ENCODE assay signal across 11 cellular contexts in the genomic region with DNA sequence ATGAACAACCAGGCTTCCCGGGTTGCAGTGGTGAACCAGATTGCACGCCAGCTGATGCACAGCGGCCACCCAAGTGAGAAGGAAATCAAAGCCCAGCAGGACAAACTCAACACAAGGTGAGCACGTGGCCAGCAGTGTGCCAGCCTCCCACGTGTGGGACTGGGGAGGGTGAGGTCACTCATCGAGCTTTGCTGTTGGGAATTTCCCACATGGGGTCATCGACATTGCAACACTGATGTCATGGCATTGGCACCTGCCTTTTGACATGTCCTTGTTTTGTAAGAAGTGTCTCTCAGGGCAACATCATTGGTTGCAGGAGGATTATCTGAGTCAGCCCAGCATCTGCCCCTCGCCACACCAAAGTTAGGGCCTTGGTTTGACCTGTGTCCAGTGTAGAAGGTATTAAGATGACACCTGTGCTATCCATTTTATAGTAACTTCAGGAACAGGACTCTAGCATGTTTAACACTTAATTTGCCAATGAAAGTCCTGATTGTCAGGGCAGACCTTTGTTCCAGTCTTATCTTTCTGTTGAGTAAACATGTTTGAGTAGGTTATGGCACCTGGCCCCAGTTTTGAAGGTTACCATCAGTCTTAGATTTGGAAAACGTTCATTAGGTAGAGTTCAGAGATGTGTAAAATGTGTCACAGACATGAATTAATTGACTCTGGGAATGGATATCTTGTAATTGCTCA.
DNase-seq lines count a peak whose midpoint lies in the region; ATAC-seq, FAIRE-seq and TF ChIP-seq lines count a peak whose summit lies in the region.
"Had no signal": no experiment of that assay in that cellular context is flagged by ENCODE, and none has a peak within 500 bp of the region (broad histone marks: within the 10 kb centered on the region; RNA-seq: fewer than 3 reads in every experiment).

No MANE protein-coding gene starts in this region.

- intact Hi-C loops in activated naive CD4-positive, alpha-beta T cell treated with anti-CD3 and anti-CD28 coated beads for 36 hours (cut with micrococcal nuclease) = no loop called here
- intact Hi-C loops in kidney (cut with DNase I) = no loop called here

- no peak overlapping the region for H3K4me3 ChIP-seq in kidney (ENCODE audit: low read length in 2 of 2)
- no peak overlapping the region for H3K4me3 ChIP-seq in tibial nerve

- no peaks in the 10 kb centered on the region for H3K9me3 Mint-ChIP-seq in activated naive CD4-positive, alpha-beta T cell treated with anti-CD3 and anti-CD28 coated beads for 36 hours
- H3K9me3 Mint-ChIP-seq: CD14-positive monocyte had no signal

- peaks cover 56% of the 10 kb centered on the region for H3K36me3 Mint-ChIP-seq in activated naive CD4-positive, alpha-beta T cell treated with anti-CD3 and anti-CD28 coated beads for 36 hours (ENCODE audit: low read depth)

- no peak overlapping the region for H3K4me3 Mint-ChIP-seq in activated naive CD4-positive, alpha-beta T cell treated with anti-CD3 and anti-CD28 coated beads for 36 hours
- H3K4me3 Mint-ChIP-seq: CD14-positive monocyte had no signal

- peak in 1 of 2 donors; percentile 66 for TF ChIP-seq EP300 in tibial nerve (IDR thresholded peaks at IDR 0.05)

- FAIRE-seq in kidney (lab: Jason Lieb, UNC) = no peak
- FAIRE-seq: H1 had no signal

- no peak for TF ChIP-seq POLR2A in tibial nerve (IDR thresholded peaks at IDR 0.05)

- H3K4me1 Mint-ChIP-seq in activated naive CD4-positive, alpha-beta T cell treated with anti-CD3 and anti-CD28 coated beads for 36 hours (ENCODE audit: low read depth) = peaks cover 25% of the 10 kb centered on the region
- H3K4me1 Mint-ChIP-seq: CD14-positive monocyte had no signal

- H3K27ac Mint-ChIP-seq in activated naive CD4-positive, alpha-beta T cell treated with anti-CD3 and anti-CD28 coated beads for 36 hours = peak overlapping the region; percentile 53

- H3K9me3 ChIP-seq in kidney (ENCODE audit: control insufficient read depth in 1 of 2, low read length in 2 of 2) = no peaks in the 10 kb centered on the region
- H3K9me3 ChIP-seq in tibial nerve = no peaks in the 10 kb centered on the region

- DNase-seq in activated naive CD4-positive, alpha-beta T cell treated with anti-CD3 and anti-CD28 coated beads for 36 hours = peak; percentile 42
- no peak for DNase-seq in activated naive CD4-positive, alpha-beta T cell (lab: John Stamatoyannopoulos, UW)
- peak; percentile 91 for DNase-seq in kidney
- DNase-seq in tibial nerve (ENCODE audit: low spot score in 2 of 2) = peak; percentile 50 to 52
- no peak for DNase-seq in COR-L47 (lab: John Stamatoyannopoulos, UW)
- no peak for DNase-seq in NCI-H2081 treated with DMSO at 0.1 percent for 48 hours (lab: John Stamatoyannopoulos, UW)
- DNase-seq: NCI-H1930 had no signal

- H3K27me3 Mint-ChIP-seq in activated naive CD4-positive, alpha-beta T cell treated with anti-CD3 and anti-CD28 coated beads for 36 hours (ENCODE audit: low read depth) = no peaks in the 10 kb centered on the region

- H3K27me3 ChIP-seq in tibial nerve = no peaks in the 10 kb centered on the region

- H3K27ac ChIP-seq in angular gyrus (ENCODE audit: low read depth, low read length) (peak overlapping the region; percentile 4), kidney (ENCODE audit: low read depth in 2 of 2, low read length in 2 of 2) (peak overlapping the region; percentile 51 to 62), tibial nerve (peak overlapping the region in 2 of 4 donors; percentile 2 to 5)

- WGBS in tibial nerve, 2 donors = 51 to 55% methylated on average over 9 of the region's 9 CpGs

- ATAC-seq in GM21529 (IDR thresholded peaks at IDR 0.05; ENCODE audit: unreplicated experiment) = no peak

- CTCF ChIA-PET in activated naive CD4-positive, alpha-beta T cell treated with anti-CD3 and anti-CD28 coated beads for 36 hours (lab: Charles Lee) = no interaction called here

- TF ChIP-seq CTCF in kidney (IDR thresholded peaks at IDR 0.05; ENCODE audit: borderline replicate concordance, extremely low read depth, insufficient read depth) (no peak), tibial nerve (IDR thresholded peaks at IDR 0.05) (no peak)

- H3K4me1 ChIP-seq in kidney (ENCODE audit: control insufficient read depth in 1 of 2, insufficient read depth in 1 of 2, low read depth in 1 of 2, low read length in 2 of 2) (peaks cover 37 to 46% of the 10 kb centered on the region in 2 donors), tibial nerve (peaks cover 0 to 59% (median 31%) of the 10 kb centered on the region in 4 donors)

- peak overlapping the region in 1 of 2 donors; percentile 39 for H3K9ac ChIP-seq in kidney (ENCODE audit: low read length in 2 of 2)

- H3K36me3 ChIP-seq in kidney (ENCODE audit: control insufficient read depth in 1 of 2, insufficient read depth in 2 of 2, low read length in 2 of 2) (peaks cover 58 to 88% of the 10 kb centered on the region in 2 donors), tibial nerve (peaks cover 0 to 89% (median 21%) of the 10 kb centered on the region in 3 donors)

Comparison
In these comparisons a context has a peak if more than half of its experiments do, and no peak if none do; other contexts are left out.
1. DNase-seq: peak in activated naive CD4-positive, alpha-beta T cell treated with anti-CD3 and anti-CD28 coated beads for 36 hours (single experiment), kidney (single experiment) and tibial nerve (2 of 2); none in activated naive CD4-positive, alpha-beta T cell (0 of 4), COR-L47 (single experiment) and NCI-H2081 treated with DMSO at 0.1 percent for 48 hours (single experiment).